In the genomic region with DNA sequence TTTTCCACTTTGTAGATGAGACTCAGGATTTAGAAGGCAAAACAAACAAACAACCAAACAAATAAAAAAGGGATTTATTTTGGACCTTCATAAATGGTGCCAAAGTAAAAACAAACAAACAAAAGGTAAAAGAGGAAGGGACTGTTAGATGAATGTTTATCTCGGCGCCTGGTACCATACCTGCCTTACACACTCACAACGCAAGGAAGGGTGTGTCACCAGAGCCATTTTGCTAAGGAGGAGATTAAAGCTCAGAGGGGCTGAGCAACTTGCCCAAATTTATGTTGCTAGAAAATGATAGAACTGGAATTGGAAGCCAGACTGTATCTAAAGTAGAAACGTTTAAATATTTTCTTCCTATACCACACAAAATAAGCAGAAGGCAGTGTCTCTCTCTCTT, we compare ENCODE assay signal across 8 cellular contexts. TPM values are rescaled to one million over a fixed set of nuclear protein-coding genes. Genes with fewer than 3 reads are reported as not detected.
DNase-seq lines count a peak whose midpoint lies in the region; ATAC-seq lines count a peak whose summit lies in the region.

No MANE protein-coding gene starts in this region.

- no peaks in the 10 kb centered on the region for H3K9me2 ChIP-seq in GM23248 (ENCODE audit: insufficient read depth)

- H3K4me2 ChIP-seq in GM23248 (ENCODE audit: unreplicated experiment) = peak overlapping the region; percentile 96

- no peaks in the 10 kb centered on the region for H3K79me2 ChIP-seq in ACC112 (ENCODE audit: control insufficient read depth, insufficient read depth, low read length, unreplicated experiment)
- no peaks in the 10 kb centered on the region for H3K79me2 ChIP-seq in GM23248 (ENCODE audit: insufficient read depth)

- DNase-seq in GM23248 = no peak
- no peak for DNase-seq in activated naive CD8-positive, alpha-beta T cell treated with anti-CD3 and anti-CD28 coated beads for 36 hours
- no peak for DNase-seq in memory B cell (ENCODE audit: low spot score in 2 of 2)
- no peak for DNase-seq in HT-29 (ENCODE audit: low spot score)
- no peak for DNase-seq in ACHN
- DNase-seq in pons (ENCODE audit: low spot score) = no peak

- no peaks in the 10 kb centered on the region for H3F3A ChIP-seq in GM23248 (ENCODE audit: insufficient read depth)

- no peaks in the 10 kb centered on the region for H3K27me3 Mint-ChIP-seq in activated naive CD8-positive, alpha-beta T cell treated with anti-CD3 and anti-CD28 coated beads for 36 hours
- H3K27me3 Mint-ChIP-seq in memory B cell = no peaks in the 10 kb centered on the region

- WGBS in GM23248 (ENCODE audit: low coverage in 1 of 2, low lambda C conversion rate in 2 of 2, missing lambda C conversion rate in 2 of 2), 2 experiments = 27% methylated on average over 4 of the region's 4 CpGs

- no peaks in the 10 kb centered on the region for H3K9me3 ChIP-seq in GM23248 (ENCODE audit: low read depth)

- H2AFZ ChIP-seq in ACC112 (ENCODE audit: low read length, unreplicated experiment) (peak overlapping the region; percentile 69), GM23248 (peak overlapping the region; percentile 87)

- peaks cover 15% of the 10 kb centered on the region for H3K4me1 Mint-ChIP-seq in activated naive CD8-positive, alpha-beta T cell treated with anti-CD3 and anti-CD28 coated beads for 36 hours
- H3K4me1 Mint-ChIP-seq in memory B cell = peaks cover 16% of the 10 kb centered on the region

- no peaks in the 10 kb centered on the region for H3K27me3 ChIP-seq in ACC112 (ENCODE audit: insufficient read depth, low read length)
- H3K27me3 ChIP-seq in GM23248 (replicated peaks; ENCODE audit: insufficient read depth) = no peaks in the 10 kb centered on the region

- H3K9ac ChIP-seq in GM23248 = peak overlapping the region; percentile 75

- no peaks in the 10 kb centered on the region for H3K36me3 Mint-ChIP-seq in activated naive CD8-positive, alpha-beta T cell treated with anti-CD3 and anti-CD28 coated beads for 36 hours
- no peaks in the 10 kb centered on the region for H3K36me3 Mint-ChIP-seq in memory B cell

- H3K27ac ChIP-seq in ACC112 (ENCODE audit: low read depth, low read length) (peak overlapping the region; percentile 69), GM23248 (no peak overlapping the region)

- ATAC-seq in memory B cell (ENCODE audit: low read depth) = no peak
- no peak for ATAC-seq in GM21786 (IDR thresholded peaks at IDR 0.05; ENCODE audit: unreplicated experiment)

- peaks cover 31% of the 10 kb centered on the region for H3K4me1 ChIP-seq in ACC112 (ENCODE audit: control insufficient read depth, insufficient read depth, low read length, unreplicated experiment)
- 0 out of 2 replicates have a peak, but pooled peaks cover 3% of the 10 kb centered on the region for H3K4me1 ChIP-seq in GM23248 (ENCODE audit: insufficient read depth)

- H3K4me3 Mint-ChIP-seq in activated naive CD8-positive, alpha-beta T cell treated with anti-CD3 and anti-CD28 coated beads for 36 hours = peak overlapping the region; percentile 64
- H3K4me3 Mint-ChIP-seq in memory B cell = peak overlapping the region; percentile 81

- no peaks in the 10 kb centered on the region for H3K9me3 Mint-ChIP-seq in activated naive CD8-positive, alpha-beta T cell treated with anti-CD3 and anti-CD28 coated beads for 36 hours
- H3K9me3 Mint-ChIP-seq in memory B cell = no peaks in the 10 kb centered on the region

- peak overlapping the region; percentile 30 for H3K27ac Mint-ChIP-seq in activated naive CD8-positive, alpha-beta T cell treated with anti-CD3 and anti-CD28 coated beads for 36 hours
- H3K27ac Mint-ChIP-seq in memory B cell = peak overlapping the region; percentile 67

- in situ Hi-C loops in GM23248 (cut with MboI) = loop anchor here (25.0 kb wide), 1 partner anchor 1505 kb away; no protein-coding TSS in a partner anchor
- in situ Hi-C loops in ACHN (cut with HindIII; ENCODE audit: low pct_ligation_motif_present, low pct_unique_long_range_greater_than_20kb, low sequenced_read_pairs) = no loop called here

- H3K36me3 ChIP-seq in ACC112 (ENCODE audit: insufficient read depth, low read length) = 0 out of 2 replicates have a peak, but pooled peaks cover 5% of the 10 kb centered on the region
- H3K36me3 ChIP-seq in GM23248 (ENCODE audit: low read depth) = no peaks in the 10 kb centered on the region

- no peaks in the 10 kb centered on the region for H4K20me1 ChIP-seq in GM23248 (ENCODE audit: insufficient read depth)

- H3K4me3 ChIP-seq in ACC112 (ENCODE audit: low read depth, low read length) (peak overlapping the region; percentile 60), GM23248 (peak overlapping the region; percentile 80)

RNA-seq across cellular contexts. Expression of gene BOD1L1, which starts 29.5 kb away (rescaled TPM):
- 16.5 and 17.3 TPM in 2 replicates for total RNA-seq in GM23248 (2014; rRNA removed; shearing (Covaris generic))
- polyA plus RNA-seq in GM23248 (2016; fragmentation: Nextera tagmentation; extraction: Ambion mirVana) = 6.3 and 6.6 TPM in 2 replicates
- 10 to 100 TPM; 33.5 to 34.8 TPM for total RNA-seq in activated naive CD8-positive, alpha-beta T cell treated with anti-CD3 and anti-CD28 coated beads for 36 hours
- total RNA-seq in HT-29 (2014; rRNA removed; shearing (Covaris generic)) = 9.9 and 13.0 TPM in 2 replicates
